In the genomic region with DNA sequence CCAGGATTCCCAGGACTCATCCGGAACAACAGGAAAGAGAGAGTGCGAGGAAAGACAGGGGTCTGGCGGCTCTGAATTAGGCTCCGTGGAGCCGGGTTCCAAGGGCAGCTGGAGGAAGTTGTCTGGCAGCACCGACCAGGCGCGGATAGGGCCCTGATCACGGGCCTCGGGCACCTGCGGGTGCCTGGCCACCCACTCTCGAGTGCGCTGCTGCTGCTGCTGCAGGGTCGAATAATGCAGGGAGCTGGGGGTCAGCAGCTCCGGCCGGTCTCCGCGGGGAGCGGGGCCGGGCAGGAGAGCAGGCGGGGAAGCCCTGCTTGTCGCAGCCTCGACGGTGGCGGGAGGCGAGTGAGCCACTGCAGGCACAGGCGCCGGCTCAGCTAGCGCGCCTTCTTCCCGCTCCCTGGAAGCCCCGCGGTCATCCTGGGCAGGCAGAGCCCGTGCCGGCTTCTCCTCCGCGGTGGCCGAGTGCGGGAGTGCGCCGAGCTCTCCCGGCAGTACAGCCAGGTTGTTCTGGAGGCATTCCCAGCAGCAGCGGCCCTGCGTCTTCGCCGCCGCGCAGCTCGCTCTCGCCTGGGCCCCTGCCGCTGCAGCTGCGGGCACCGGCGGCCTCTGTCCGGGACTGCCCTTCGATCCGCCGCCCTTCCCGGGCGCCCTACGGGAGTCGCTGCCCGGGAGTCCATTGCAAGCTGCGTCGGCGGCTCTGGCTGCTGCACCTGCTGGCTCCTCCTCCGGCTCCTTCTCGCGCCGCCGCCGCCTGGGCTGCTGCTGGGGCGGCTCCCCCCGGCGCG, we compare ENCODE assay signal across 8 cellular contexts. TPM values are rescaled to one million over a fixed set of nuclear protein-coding genes. Genes with fewer than 3 reads are reported as not detected.
DNase-seq lines count a peak whose midpoint lies in the region; TF ChIP-seq lines count a peak whose summit lies in the region.

No MANE protein-coding gene starts in this region.

- no peak for TF ChIP-seq CTCF in mesothelial cell of epicardium (IDR thresholded peaks at IDR 0.05; ENCODE audit: unreplicated experiment)
- TF ChIP-seq CTCF in tibial nerve (IDR thresholded peaks at IDR 0.05): no peak

- WGBS in tibial nerve, 2 donors: 11 to 27% methylated on average over 13 to 35 of the region's 76 CpGs

- peak; percentile 43 for DNase-seq in EH (ENCODE audit: low read depth)
- DNase-seq in HEK293T (ENCODE audit: extremely low spot score): peak; percentile 62
- DNase-seq in T-helper 9 cell: peak; percentile 35
- peak; percentile 0 for DNase-seq in effector CD8-positive, alpha-beta T cell (lab: John Stamatoyannopoulos, UW)
- DNase-seq in mesothelial cell of epicardium (ENCODE audit: low spot score in 2 of 2, unreplicated experiment in 2 of 2): peak in 1 of 2 experiments; percentile 66
- no peak for DNase-seq in tibial nerve (ENCODE audit: low spot score in 2 of 2)
- DNase-seq in NCI-H1048 (lab: John Stamatoyannopoulos, UW): no peak
- DNase-seq in NCI-H524 treated with DMSO at 0.1 percent for 48 hours (lab: John Stamatoyannopoulos, UW): no peak

- no peak for TF ChIP-seq POLR2A in tibial nerve (IDR thresholded peaks at IDR 0.05)

- H3K9me3 Mint-ChIP-seq in mesothelial cell of epicardium: no peaks in the 10 kb centered on the region

- H3K27me3 ChIP-seq in tibial nerve: peaks cover 0 to 54% of the 10 kb centered on the region in 2 donors

- H3K36me3 Mint-ChIP-seq in mesothelial cell of epicardium: no peaks in the 10 kb centered on the region

- peak overlapping the region; percentile 44 for H3K4me3 Mint-ChIP-seq in mesothelial cell of epicardium

- peaks cover 36% of the 10 kb centered on the region for H3K27me3 Mint-ChIP-seq in mesothelial cell of epicardium (ENCODE audit: low read depth)

- H3K4me1 Mint-ChIP-seq in mesothelial cell of epicardium: peaks cover 11% of the 10 kb centered on the region

- H3K27ac Mint-ChIP-seq in mesothelial cell of epicardium: no peak overlapping the region

- TF ChIP-seq EP300 in tibial nerve (IDR thresholded peaks at IDR 0.05): no peak

- CTCF ChIA-PET in HEK293T (lab: Yijun Ruan, JAX): interaction anchor here (0.6 to 0.9 kb wide), 2 partner anchors 59 to 214 kb away, joined by 3 to 11 read pairs; no protein-coding TSS in a partner anchor

- H3K4me1 ChIP-seq in tibial nerve: peaks cover 0 to 22% (median 6%) of the 10 kb centered on the region in 4 donors

- peak overlapping the region; percentile 29 to 52 (median 45) for H3K4me3 ChIP-seq in tibial nerve

- peak overlapping the region in 1 of 4 donors; percentile 71 for H3K27ac ChIP-seq in tibial nerve

- POLR2A ChIA-PET in HEK293T (lab: Yijun Ruan, JAX): interaction anchor here (1.3 kb wide), 1 partner anchor 52 kb away, joined by 4 read pairs; the partner anchor contains the start of gene SEPTIN11

- no peaks in the 10 kb centered on the region for H3K36me3 ChIP-seq in tibial nerve

- no peaks in the 10 kb centered on the region for H3K9me3 ChIP-seq in tibial nerve

TF ChIP-seq in HEK293T, 16 proteins besides CTCF, POLR2A, EP300 and RAD21:
- no peak for TF ChIP-seq CTBP1 (IDR thresholded peaks at IDR 0.05; ENCODE audit: borderline replicate concordance)
- TF ChIP-seq L3MBTL2 (conservative IDR thresholded peaks at IDR 0.05): peak; percentile 74
- TF ChIP-seq SP1 (IDR thresholded peaks at IDR 0.05): no peak

RNA-seq across cellular contexts. Expression of gene SOWAHB, which starts 1.0 kb away (rescaled TPM):
- total RNA-seq in mesothelial cell of epicardium: 1.1 to 1.3 TPM (median 1.2 TPM) in 3 replicates
- total RNA-seq in tibial nerve: under 1 TPM in 2 of 4 donors, not detected in 2; 0.21 to 0.90 TPM

RNA-seq across cellular contexts. Expression of gene SEPTIN11, which starts 52.6 kb away (rescaled TPM):
- total RNA-seq in mesothelial cell of epicardium (83.6 to 88.5 TPM (median 84.1 TPM) in 3 replicates), tibial nerve (100 to 1,000 TPM; 111 to 205 (median 176) TPM)

Comparison
In these comparisons a context has a peak if more than half of its experiments do, and no peak if none do; other contexts are left out.
1. DNase-seq: peak in EH (single experiment), HEK293T (single experiment), T-helper 9 cell (single experiment) and effector CD8-positive, alpha-beta T cell (single experiment); none in tibial nerve (0 of 2), NCI-H1048 (single experiment) and NCI-H524 treated with DMSO at 0.1 percent for 48 hours (single experiment).